Comparison of ENCODE assay signal across 22 cellular contexts in the genomic region with DNA sequence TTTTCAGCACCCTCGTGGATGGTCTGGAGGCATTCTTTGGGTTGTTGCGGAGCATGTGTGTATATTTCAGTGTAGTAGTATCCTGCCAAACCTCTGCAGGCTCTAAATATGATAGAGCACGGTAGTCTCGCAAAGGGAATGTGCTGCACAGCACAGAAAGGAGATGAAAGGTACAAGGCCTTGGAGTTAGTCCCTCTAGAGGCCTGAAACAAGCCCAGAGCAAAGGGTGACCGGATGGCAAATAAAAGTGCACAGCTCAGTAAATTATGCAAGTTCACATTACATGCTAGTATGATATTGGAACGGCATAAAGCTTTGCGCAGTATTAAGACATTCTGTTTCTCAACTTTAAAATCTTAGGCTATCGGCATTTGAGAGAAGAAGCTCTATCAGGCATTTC.
DNase-seq lines count a peak whose midpoint lies in the region; ATAC-seq, FAIRE-seq and TF ChIP-seq lines count a peak whose summit lies in the region.
"Had no signal": no experiment of that assay in that cellular context is flagged by ENCODE, and none has a peak within 500 bp of the region (broad histone marks: within the 10 kb centered on the region; RNA-seq: fewer than 3 reads in every experiment).

No MANE protein-coding gene starts in this region.

- H2AFZ ChIP-seq in HepG2 (ENCODE audit: low read length): no peak overlapping the region

- H3K4me3 Mint-ChIP-seq in nephron progenitor cell (no peak overlapping the region), T-helper 17 cell (no peak overlapping the region)
- H3K4me3 Mint-ChIP-seq: B cell; CD4-positive, alpha-beta T cell; CD8-positive, alpha-beta memory T cell; GM23338; H9 had no signal

- in situ Hi-C loops in HepG2 (cut with HindIII; ENCODE audit: extremely low pct_ligation_motif_present, low pct_unique_long_range_greater_than_20kb): no loop called here

- FAIRE-seq in HepG2 (lab: Jason Lieb, UNC): no peak
- FAIRE-seq: A204.1, D721Med, GM12891, GM18507 had no signal

- H3K4me2 ChIP-seq in HepG2 (ENCODE audit: low read depth, low read length): no peak overlapping the region
- H3K4me2 ChIP-seq: BLaER1, GM23338 had no signal

- H3K36me3 ChIP-seq in HepG2 (replicated peaks in 1 of 2; ENCODE audit: control insufficient read depth in 1 of 2, insufficient read depth in 2 of 2, low read length in 2 of 2) (no peaks in the 10 kb centered on the region), body of pancreas (replicated peaks in 1 of 2; ENCODE audit: insufficient read depth in 1 of 2, low read depth in 2 of 2) (no peaks in the 10 kb centered on the region)

- intact Hi-C loops in HepG2 (cut with micrococcal nuclease; ENCODE audit: unreplicated experiment) (no loop called here), body of pancreas (cut with DNase I) (no loop called here)

- ATAC-seq in HepG2: peak; percentile 87
- ATAC-seq in body of pancreas: no peak
- no peak for ATAC-seq in T-helper 17 cell
- ATAC-seq: GM23338, HCT116 had no signal

- TF ChIP-seq EP300 in HepG2 (IDR thresholded peaks at IDR 0.05; ENCODE audit: low read depth in 2 of 2, low read length in 2 of 2) (no peak), HepG2 (CRISPR knock-in tag; IDR thresholded peaks at IDR 0.05; ENCODE audit: borderline replicate concordance) (no peak)

- H3K4me3 ChIP-seq in HepG2 (replicated peaks in 1 of 3; ENCODE audit: insufficient read depth in 1 of 3, low read depth in 2 of 3, low read length in 3 of 3) (no peak overlapping the region), body of pancreas (no peak overlapping the region)
- H3K4me3 ChIP-seq: BLaER1, GM23338 had no signal

- H3K9me3 ChIP-seq in HepG2 (ENCODE audit: low read length) (no peaks in the 10 kb centered on the region), body of pancreas (no peaks in the 10 kb centered on the region), T-helper 17 cell (ENCODE audit: control insufficient read depth, low read length, poor library complexity, severe bottlenecking) (no peaks in the 10 kb centered on the region)

- H3K36me3 Mint-ChIP-seq in nephron progenitor cell (ENCODE audit: low read depth) (peaks cover 24% of the 10 kb centered on the region), T-helper 17 cell (ENCODE audit: low read depth) (no peaks in the 10 kb centered on the region)
- H3K36me3 Mint-ChIP-seq: CD8-positive, alpha-beta memory T cell had no signal

- H3K9ac ChIP-seq in HepG2 (ENCODE audit: insufficient read depth, low read depth, low read length): no peak overlapping the region
- H3K9ac ChIP-seq: BLaER1 had no signal

- CTCF ChIA-PET in HepG2 (lab: Yijun Ruan, JAX; ENCODE audit: low intra/inter-chr PET ratio, low total read pairs): no interaction called here

- no peak for TF ChIP-seq RAD21 in HepG2 (CRISPR knock-in tag; IDR thresholded peaks at IDR 0.05)

- TF ChIP-seq CTCF in VCaP (conservative IDR thresholded peaks at IDR 0.05) (no peak), HepG2 (CRISPR knock-in tag; IDR thresholded peaks at IDR 0.05) (no peak), nephron progenitor cell (IDR thresholded peaks at IDR 0.05) (no peak), body of pancreas (IDR thresholded peaks at IDR 0.05) (no peak)

- no TSS peak for BruUV-seq in HepG2 (replicated peaks; lab: Mats Ljungman, UMichigan)

- no peaks in the 10 kb centered on the region for H3K79me2 ChIP-seq in HepG2 (ENCODE audit: insufficient read depth, low read length)

- H3K27me3 ChIP-seq in HepG2 (ENCODE audit: control insufficient read depth in 1 of 2, insufficient read depth in 2 of 2, low read length in 2 of 2): no peaks in the 10 kb centered on the region
- no peaks in the 10 kb centered on the region for H3K27me3 ChIP-seq in body of pancreas
- H3K27me3 ChIP-seq: BLaER1 had no signal

- H3K27ac ChIP-seq in VCaP (peak overlapping the region; percentile 67; the same call in 1 of the 2 replicates), HepG2 (ENCODE audit: extremely low read length, insufficient read depth, low read length) (no peak overlapping the region), body of pancreas (no peak overlapping the region)
- H3K27ac ChIP-seq: BLaER1, C4-2B had no signal

- H3K4me1 ChIP-seq in HepG2 (ENCODE audit: insufficient read depth, low read length): peaks cover 19% of the 10 kb centered on the region
- no peaks in the 10 kb centered on the region for H3K4me1 ChIP-seq in body of pancreas

- 42% methylated on average over 8 of the region's 8 CpGs for WGBS in HepG2 (ENCODE audit: low lambda C conversion rate)
- 75 to 84% methylated on average over 8 of the region's 8 CpGs for WGBS in body of pancreas, 2 donors

- no peaks in the 10 kb centered on the region for H4K20me1 ChIP-seq in HepG2 (ENCODE audit: insufficient read depth, low read length)
- H4K20me1 ChIP-seq: BLaER1 had no signal

- no peaks in the 10 kb centered on the region for H3K27me3 Mint-ChIP-seq in nephron progenitor cell (ENCODE audit: low read depth, poor library complexity)
- no peaks in the 10 kb centered on the region for H3K27me3 Mint-ChIP-seq in T-helper 17 cell
- H3K27me3 Mint-ChIP-seq: B cell; CD4-positive, alpha-beta T cell had no signal

- POLR2A ChIA-PET in HepG2 (lab: Yijun Ruan, JAX): no interaction called here

- H3K4me1 Mint-ChIP-seq in nephron progenitor cell (peaks cover 56% of the 10 kb centered on the region), T-helper 17 cell (no peaks in the 10 kb centered on the region)
- H3K4me1 Mint-ChIP-seq: CD8-positive, alpha-beta memory T cell; GM23338; H9 had no signal

- peak overlapping the region; percentile 89 for H3K27ac Mint-ChIP-seq in nephron progenitor cell
- no peak overlapping the region for H3K27ac Mint-ChIP-seq in T-helper 17 cell
- H3K27ac Mint-ChIP-seq: B cell; CD4-positive, alpha-beta T cell; CD8-positive, alpha-beta memory T cell; GM23338; H9 had no signal

- DNase-seq in HepG2 (ENCODE audit: low spot score): no peak
- DNase-seq in nephron progenitor cell: no peak
- DNase-seq in stimulated activated CD8-positive, alpha-beta memory T cell treated with anti-CD3 and anti-CD28 coated beads, Interleukin-4, amount 100 ng/mL, for 48 hours: no peak
- no peak for DNase-seq in body of pancreas
- no peak for DNase-seq in T-helper 17 cell
- DNase-seq: CD4-positive, alpha-beta T cell; CD8-positive, alpha-beta memory T cell; DMS 273 treated with DMSO at 0.1 percent for 48 hours; DMS79; EL; GF-D8; H9 had no signal

- peaks cover 22% of the 10 kb centered on the region for H3K9me3 Mint-ChIP-seq in nephron progenitor cell
- H3K9me3 Mint-ChIP-seq: H9 had no signal

- TF ChIP-seq POLR2A in HepG2 (IDR thresholded peaks at IDR 0.05; ENCODE audit: insufficient read depth in 1 of 2, low read depth in 2 of 2, low read length in 2 of 2) (no peak), body of pancreas (IDR thresholded peaks at IDR 0.05) (no peak)

TF ChIP-seq in HepG2, 621 proteins besides CTCF, POLR2A, EP300 and RAD21:
- TF ChIP-seq BCL6 (CRISPR knock-in tag; IDR thresholded peaks at IDR 0.05) (no peak), KAT2B (IDR thresholded peaks at IDR 0.05; ENCODE audit: borderline replicate concordance, low read depth, low read length) (no peak), NR3C1 (CRISPR knock-in tag; IDR thresholded peaks at IDR 0.05) (no peak), ZNF563 (CRISPR knock-in tag; IDR thresholded peaks at IDR 0.05) (no peak), SAP130 (CRISPR knock-in tag; IDR thresholded peaks at IDR 0.05; ENCODE audit: low read depth) (no peak), NFKBIZ (CRISPR knock-in tag; IDR thresholded peaks at IDR 0.05) (no peak), NFIC (IDR thresholded peaks at IDR 0.05; ENCODE audit: low read length) (no peak), TBP (CRISPR knock-in tag; IDR thresholded peaks at IDR 0.05) (no peak), ZNF782 (CRISPR knock-in tag; IDR thresholded peaks at IDR 0.05; ENCODE audit: borderline replicate concordance) (no peak), ONECUT2 (CRISPR knock-in tag; IDR thresholded peaks at IDR 0.05) (no peak), SNAPC2 (CRISPR knock-in tag; IDR thresholded peaks at IDR 0.05) (no peak), ZNF234 (CRISPR knock-in tag; conservative IDR thresholded peaks at IDR 0.05) (no peak)
TF ChIP-seq in HepG2: peak in this region for 0.
